In the genomic region with DNA sequence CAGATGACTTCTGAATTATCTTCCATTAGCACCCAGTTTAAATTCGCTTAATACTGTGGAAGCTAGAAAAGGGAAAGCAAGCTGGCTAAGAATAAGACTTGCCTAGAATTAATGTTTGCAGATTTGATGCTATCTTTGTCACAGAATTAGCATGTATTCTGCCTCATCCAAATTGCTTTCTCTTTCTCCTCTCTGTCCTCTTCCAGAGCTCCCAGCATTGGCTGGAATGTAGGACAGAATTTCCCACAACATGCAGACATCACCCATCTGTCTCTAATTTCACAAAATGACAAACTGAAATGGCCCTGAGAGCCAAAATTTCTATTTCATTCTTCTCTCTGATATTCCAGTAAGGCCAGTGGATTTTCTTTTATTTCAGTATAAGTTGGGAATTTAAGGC, we compare ENCODE assay signal across 13 cellular contexts.
A peak's percentile ranks its signal among the peaks of the same experiment; 100 is the strongest.
DNase-seq lines count a peak whose midpoint lies in the region; ATAC-seq and TF ChIP-seq lines count a peak whose summit lies in the region.
"Had no signal": no experiment of that assay in that cellular context is flagged by ENCODE, and none has a peak within 500 bp of the region (broad histone marks: within the 10 kb centered on the region; RNA-seq: fewer than 3 reads in every experiment).

No MANE protein-coding gene starts in this region.

- H3K27me3 ChIP-seq in adipocyte (replicated peaks; ENCODE audit: control insufficient read depth, insufficient read depth, low read length) (no peaks in the 10 kb centered on the region), heart right ventricle (no peaks in the 10 kb centered on the region), transverse colon (no peaks in the 10 kb centered on the region)

- H3K27ac ChIP-seq in heart right ventricle, result peak overlapping the region in 1 of 10 donors; percentile 5
- peak overlapping the region in 3 of 4 donors; percentile 12 to 37 (median 22) for H3K27ac ChIP-seq in transverse colon
- peak overlapping the region in 1 of 2 donors; percentile 85 for H3K27ac ChIP-seq in coronary artery

- ATAC-seq in heart right ventricle, result peak in 6 of 8 donors; percentile 28 to 73 (median 60)
- no peak for ATAC-seq in GM18870 (IDR thresholded peaks at IDR 0.05; ENCODE audit: unreplicated experiment)

- H3K4me1 ChIP-seq in adipocyte (ENCODE audit: control insufficient read depth, insufficient read depth, low read length) (peaks cover 49% of the 10 kb centered on the region), heart right ventricle (peaks cover 0 to 25% (median 0%) of the 10 kb centered on the region in 9 donors), transverse colon (no peaks in the 10 kb centered on the region)

- TF ChIP-seq POLR2A in transverse colon (IDR thresholded peaks at IDR 0.05), result no peak

- intact Hi-C loops in heart right ventricle (cut with DNase I) (loop anchor here in 1 of 10 donors (10.0 kb wide), 1 partner anchor 391 kb away; the partner anchor contains the start of gene PARM1), transverse colon (cut with DNase I; ENCODE audit: low total_unique reads) (no loop called here)

- H3K9me3 ChIP-seq in adipocyte (ENCODE audit: control insufficient read depth, low read length) (no peaks in the 10 kb centered on the region), heart right ventricle (no peaks in the 10 kb centered on the region), transverse colon (no peaks in the 10 kb centered on the region)

- H3K4me3 ChIP-seq in adipocyte (ENCODE audit: low read length) (no peak overlapping the region), heart right ventricle (no peak overlapping the region), transverse colon (no peak overlapping the region), coronary artery (no peak overlapping the region)

- no peak for TF ChIP-seq EP300 in transverse colon (IDR thresholded peaks at IDR 0.05; ENCODE audit: low read depth)

- in situ Hi-C loops in transverse colon (cut with MboI; ENCODE audit: low pct_ligation_motif_present in 1 of 4, low pct_unique_long_range_greater_than_20kb in 1 of 4, low sequenced_read_pairs in 3 of 4), result no loop called here

- TF ChIP-seq CTCF in heart right ventricle (IDR thresholded peaks at IDR 0.05), result no peak
- no peak for TF ChIP-seq CTCF in transverse colon (IDR thresholded peaks at IDR 0.05)
- no peak for TF ChIP-seq CTCF in coronary artery (IDR thresholded peaks at IDR 0.05)

- no peak for DNase-seq in adipocyte (ENCODE audit: low read depth)
- DNase-seq in heart right ventricle, result no peak
- DNase-seq in myocyte (ENCODE audit: low read depth), result peak; percentile 25
- DNase-seq in transverse colon, result no peak
- DNase-seq in mesenteric fat pad (ENCODE audit: low spot score), result no peak
- DNase-seq in coronary artery (ENCODE audit: low spot score), result no peak
- DNase-seq: ACHN, DND-41, GOT3, NCI-H1092 treated with DMSO at 0.1 percent for 48 hours, NCI-H510A, NCI-H748 treated with DMSO at 0.1 percent for 48 hours had no signal

- 66 to 70% methylated on average over 1 of the region's 1 CpG for WGBS in heart right ventricle, 2 donors
- 83 to 100% methylated on average over 1 of the region's 1 CpG for WGBS in transverse colon (ENCODE audit: low coverage in 1 of 2), 2 donors

- H3K9ac ChIP-seq in adipocyte (ENCODE audit: low read length), result peak overlapping the region; percentile 53

- no peaks in the 10 kb centered on the region for H3K36me3 ChIP-seq in adipocyte (ENCODE audit: control insufficient read depth, insufficient read depth, low read length, severe bottlenecking)
- H3K36me3 ChIP-seq in heart right ventricle, result no peaks in the 10 kb centered on the region
- H3K36me3 ChIP-seq in transverse colon, result no peaks in the 10 kb centered on the region
